In the genomic region with DNA sequence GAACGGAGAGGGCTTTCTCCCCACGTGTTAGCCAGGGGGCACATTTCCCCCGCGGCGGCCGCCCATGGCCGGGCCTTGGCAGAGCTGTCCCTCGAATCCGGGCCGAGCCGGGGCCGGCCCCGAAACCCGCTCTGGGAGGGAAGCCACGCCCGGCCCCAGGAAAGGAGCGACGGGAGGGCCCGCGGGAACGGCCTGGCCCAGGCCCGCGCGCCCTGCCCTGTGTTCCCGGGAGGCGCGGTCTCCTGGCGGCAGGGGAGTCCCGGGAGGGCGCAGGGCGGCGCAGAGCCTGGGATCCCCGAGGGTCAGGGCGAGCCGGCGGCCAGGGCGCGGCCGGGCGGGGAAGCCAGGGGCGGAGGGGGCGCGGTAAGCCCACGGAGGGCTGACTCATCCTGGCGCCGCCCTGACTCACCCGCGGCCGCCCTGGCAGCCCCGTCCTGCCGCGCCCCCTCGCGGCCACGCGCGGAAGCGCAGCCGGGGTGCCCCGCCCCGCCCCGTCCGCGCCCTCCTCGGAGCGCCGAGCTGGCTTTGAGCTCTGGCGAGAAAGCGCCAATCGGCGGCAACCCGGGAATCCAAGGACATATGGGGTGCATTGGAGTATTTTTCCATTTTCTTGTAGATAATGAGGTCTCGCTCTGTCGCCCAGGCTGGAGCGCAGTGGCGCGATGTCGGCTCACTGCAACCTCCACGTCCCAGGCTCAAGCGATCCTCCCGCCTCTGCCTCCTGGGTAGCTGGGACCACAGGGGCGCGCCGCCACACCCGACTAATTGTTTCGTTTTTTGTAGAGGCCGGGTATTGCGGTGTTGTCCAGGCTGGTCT, we compare ENCODE assay signal across 8 cellular contexts. TPM values are rescaled to one million over a fixed set of nuclear protein-coding genes. Genes with fewer than 3 reads are reported as not detected.
A peak's percentile ranks its signal among the peaks of the same experiment; 100 is the strongest.
DNase-seq lines count a peak whose midpoint lies in the region; ATAC-seq and TF ChIP-seq lines count a peak whose summit lies in the region.

No MANE protein-coding gene starts in this region.

- peak overlapping the region; percentile 78 for H3K4me3 Mint-ChIP-seq in activated T-helper 2 cell treated with anti-CD3 and anti-CD28 coated beads, Interferon-gamma antibody, Interleukin-2, Interleukin-4, amounts not matched to agents 10 μg/mL and 5 μg/mL and 100 μg/mL, durations not matched to agents 14 hours and 24 hours and 36 hours (ENCODE audit: low read depth)
- H3K4me3 Mint-ChIP-seq in natural killer cell treated with Interleukin-12 subunit alpha and Interleukin-12 subunit beta and Interleukin-15 and Interleukin-18, amount 100 ng/mL, for 72 hours = peak overlapping the region; percentile 73

- peak overlapping the region; percentile 73 for H3K27ac Mint-ChIP-seq in activated T-helper 2 cell treated with anti-CD3 and anti-CD28 coated beads, Interferon-gamma antibody, Interleukin-2, Interleukin-4, amounts not matched to agents 10 μg/mL and 5 μg/mL and 100 μg/mL, durations not matched to agents 14 hours and 24 hours and 36 hours
- no peak overlapping the region for H3K27ac Mint-ChIP-seq in natural killer cell treated with Interleukin-12 subunit alpha and Interleukin-12 subunit beta and Interleukin-15 and Interleukin-18, amount 100 ng/mL, for 72 hours

- no peaks in the 10 kb centered on the region for H3K36me3 Mint-ChIP-seq in activated T-helper 2 cell treated with anti-CD3 and anti-CD28 coated beads, Interferon-gamma antibody, Interleukin-2, Interleukin-4, amounts not matched to agents 10 μg/mL and 5 μg/mL and 100 μg/mL, durations not matched to agents 14 hours and 24 hours and 36 hours (ENCODE audit: low read depth)
- no peaks in the 10 kb centered on the region for H3K36me3 Mint-ChIP-seq in natural killer cell treated with Interleukin-12 subunit alpha and Interleukin-12 subunit beta and Interleukin-15 and Interleukin-18, amount 100 ng/mL, for 72 hours

- DNase-seq in CD1c-positive myeloid dendritic cell (ENCODE audit: extremely low spot score) (peak; percentile 95), Peyer's patch (peak; percentile 69 to 97 (median 93)), fibroblast of pulmonary artery (ENCODE audit: low read depth) (peak; percentile 81)
- peak; percentile 79 for DNase-seq in activated T-helper 2 cell treated with anti-CD3 and anti-CD28 coated beads, Interferon-gamma antibody, Interleukin-2, Interleukin-4, amounts not matched to agents 10 μg/mL and 5 μg/mL and 100 μg/mL, durations not matched to agents 14 hours and 24 hours and 36 hours (ENCODE audit: low spot score)
- DNase-seq in natural killer cell treated with Interleukin-12 subunit alpha and Interleukin-12 subunit beta and Interleukin-15 and Interleukin-18, amount 100 ng/mL, for 72 hours (ENCODE audit: low spot score) = peak; percentile 87
- DNase-seq in stimulated activated naive CD4-positive, alpha-beta T cell (lab: John Stamatoyannopoulos, UW) = peak; percentile 55 to 87 (median 73)

- intact Hi-C loops in activated T-helper 2 cell treated with anti-CD3 and anti-CD28 coated beads, Interferon-gamma antibody, Interleukin-2, Interleukin-4, amounts not matched to agents 10 μg/mL and 5 μg/mL and 100 μg/mL, durations not matched to agents 14 hours and 24 hours and 36 hours (cut with micrococcal nuclease) = loop anchor here (1.0 kb wide), 1 partner anchor 83 kb away; no protein-coding TSS in a partner anchor

- TF ChIP-seq CTCF in Peyer's patch (IDR thresholded peaks at IDR 0.05) = peak; percentile 82 to 100 (median 99)
- peak; percentile 17 for TF ChIP-seq CTCF in fibroblast of pulmonary artery (IDR thresholded peaks at IDR 0.05; ENCODE audit: low read length, missing control alignments)

- H3K27me3 Mint-ChIP-seq in activated T-helper 2 cell treated with anti-CD3 and anti-CD28 coated beads, Interferon-gamma antibody, Interleukin-2, Interleukin-4, amounts not matched to agents 10 μg/mL and 5 μg/mL and 100 μg/mL, durations not matched to agents 14 hours and 24 hours and 36 hours (ENCODE audit: low read depth) = peaks cover 44% of the 10 kb centered on the region
- H3K27me3 Mint-ChIP-seq in natural killer cell treated with Interleukin-12 subunit alpha and Interleukin-12 subunit beta and Interleukin-15 and Interleukin-18, amount 100 ng/mL, for 72 hours = peaks cover 40 to 51% of the 10 kb centered on the region in 2 donors

- no peaks in the 10 kb centered on the region for H3K9me3 ChIP-seq in Peyer's patch

- peak overlapping the region; percentile 69 to 93 (median 82) for H3K27ac ChIP-seq in Peyer's patch

- H3K4me1 Mint-ChIP-seq in activated T-helper 2 cell treated with anti-CD3 and anti-CD28 coated beads, Interferon-gamma antibody, Interleukin-2, Interleukin-4, amounts not matched to agents 10 μg/mL and 5 μg/mL and 100 μg/mL, durations not matched to agents 14 hours and 24 hours and 36 hours (ENCODE audit: low read depth) = peaks cover 9% of the 10 kb centered on the region
- peaks cover 0 to 6% of the 10 kb centered on the region in 2 donors for H3K4me1 Mint-ChIP-seq in natural killer cell treated with Interleukin-12 subunit alpha and Interleukin-12 subunit beta and Interleukin-15 and Interleukin-18, amount 100 ng/mL, for 72 hours (ENCODE audit: low read depth in 2 of 2)

- ATAC-seq in GM19328 (IDR thresholded peaks at IDR 0.05; ENCODE audit: unreplicated experiment) = peak; percentile 77
- ATAC-seq in HG03571 (IDR thresholded peaks at IDR 0.05; ENCODE audit: unreplicated experiment) = peak; percentile 62
- ATAC-seq in natural killer cell treated with Interleukin-12 subunit alpha and Interleukin-12 subunit beta and Interleukin-15 and Interleukin-18, amount 100 ng/mL, for 72 hours = peak; percentile 96 to 98

- H3K27me3 ChIP-seq in Peyer's patch = no peaks in the 10 kb centered on the region

- peak; percentile 58 to 62 for TF ChIP-seq POLR2A in Peyer's patch (IDR thresholded peaks at IDR 0.05)

- peaks cover 0 to 26% (median 10%) of the 10 kb centered on the region in 4 donors for H3K4me1 ChIP-seq in Peyer's patch

- H3K4me3 ChIP-seq in Peyer's patch (peak overlapping the region; percentile 48 to 69 (median 58)), fibroblast of pulmonary artery (replicated peaks; ENCODE audit: low read depth, low read length) (peak overlapping the region; percentile 38)

- no peaks in the 10 kb centered on the region for H3K9me3 Mint-ChIP-seq in activated T-helper 2 cell treated with anti-CD3 and anti-CD28 coated beads, Interferon-gamma antibody, Interleukin-2, Interleukin-4, amounts not matched to agents 10 μg/mL and 5 μg/mL and 100 μg/mL, durations not matched to agents 14 hours and 24 hours and 36 hours
- H3K9me3 Mint-ChIP-seq in natural killer cell treated with Interleukin-12 subunit alpha and Interleukin-12 subunit beta and Interleukin-15 and Interleukin-18, amount 100 ng/mL, for 72 hours = no peaks in the 10 kb centered on the region

- no peaks in the 10 kb centered on the region for H3K36me3 ChIP-seq in Peyer's patch

RNA-seq across cellular contexts. Expression of a gene that starts 31.8 kb away (rescaled TPM):
- 100 to 1,000 TPM; 145 to 543 (median 176) TPM for total RNA-seq in Peyer's patch
- not detected in 2 replicates for total RNA-seq in activated T-helper 2 cell treated with anti-CD3 and anti-CD28 coated beads, Interferon-gamma antibody, Interleukin-2, Interleukin-4, amounts not matched to agents 10 μg/mL and 5 μg/mL and 100 μg/mL, durations not matched to agents 14 hours and 24 hours and 36 hours
- not detected for total RNA-seq in natural killer cell treated with Interleukin-12 subunit alpha and Interleukin-12 subunit beta and Interleukin-15 and Interleukin-18, amount 100 ng/mL, for 72 hours

Comparison
In these comparisons a context has a peak if more than half of its experiments do, and no peak if none do; other contexts are left out.
1. Peak in every context shown above with its lines: DNase-seq, ATAC-seq, H3K4me3 ChIP-seq and H3K27ac ChIP-seq.
2. RNA of a gene that starts 31.8 kb away (total RNA-seq): 145 to 543 TPM in Peyer's patch; not detected in activated T-helper 2 cell treated with anti-CD3 and anti-CD28 coated beads, Interferon-gamma antibody, Interleukin-2, Interleukin-4, amounts not matched to agents 10 μg/mL and 5 μg/mL and 100 μg/mL, durations not matched to agents 14 hours and 24 hours and 36 hours and not detected in natural killer cell treated with Interleukin-12 subunit alpha and Interleukin-12 subunit beta and Interleukin-15 and Interleukin-18, amount 100 ng/mL, for 72 hours; every median in the first group is over 100 times any median in the second.